ENCODE assay signal across 13 cellular contexts in genomic region chr18:48405108-48405507, GRCh38. TPM values are rescaled to one million over a fixed set of nuclear protein-coding genes. Genes with fewer than 3 reads are reported as not detected.
A peak's percentile ranks its signal among the peaks of the same experiment; 100 is the strongest.
DNase-seq lines count a peak whose midpoint lies in the region; ATAC-seq and TF ChIP-seq lines count a peak whose summit lies in the region.
"Had no signal": no experiment of that assay in that cellular context is flagged by ENCODE, and none has a peak within 500 bp of the region (broad histone marks: within the 10 kb centered on the region; RNA-seq: fewer than 3 reads in every experiment).

No MANE protein-coding gene starts in this region.

- peaks cover 47% of the 10 kb centered on the region for H3K27me3 ChIP-seq in foreskin keratinocyte
- H3K27me3 ChIP-seq: uterus had no signal

- H3K4me1 ChIP-seq in foreskin keratinocyte, result no peaks in the 10 kb centered on the region
- H3K4me1 ChIP-seq: uterus had no signal

- H3K27ac ChIP-seq in foreskin keratinocyte, result no peak overlapping the region
- H3K27ac ChIP-seq: uterus had no signal

- peak; percentile 19; the same call in 1 of the 3 replicates for ATAC-seq in SK-N-SH treated with all-trans-retinoic acid at 6 μM for 48 hours
- ATAC-seq in foreskin keratinocyte, result peak; percentile 68
- no peak for ATAC-seq in GM21529 (IDR thresholded peaks at IDR 0.05; ENCODE audit: unreplicated experiment)
- no peak for ATAC-seq in GM19467 (IDR thresholded peaks at IDR 0.05; ENCODE audit: unreplicated experiment)
- ATAC-seq: T-helper 17 cell had no signal

- DNase-seq in stimulated activated CD4-positive, alpha-beta T cell treated with anti-CD3 and anti-CD28 coated beads, Interleukin-15, amount 100 ng/mL, for 24 hours, result peak; percentile 10
- DNase-seq in stimulated activated CD4-positive, alpha-beta T cell treated with anti-CD3 and anti-CD28 coated beads, Interleukin-4, amount 100 ng/mL, for 4 hours, result no peak
- DNase-seq in foreskin keratinocyte, result peak; percentile 40 to 62
- DNase-seq in COLO668 (lab: John Stamatoyannopoulos, UW; ENCODE audit: unreplicated experiment), result no peak
- DNase-seq in NCI-H1436 (lab: John Stamatoyannopoulos, UW), result no peak
- DNase-seq: activated CD4-positive, alpha-beta T cell treated with anti-CD3 and anti-CD28 coated beads, Interleukin-2, amount 50 U/mL, for 4 hours; activated effector memory CD4-positive, alpha-beta T cell treated with anti-CD3 and anti-CD28 coated beads, Interleukin-2, amount 50 U/mL, for 16 hours; NCI-H2171 treated with DMSO at 0.1 percent for 48 hours; T-helper 17 cell; uterus had no signal

- no peak for TF ChIP-seq CTCF in foreskin keratinocyte (conservative IDR thresholded peaks at IDR 0.05)

TF ChIP-seq in SK-N-SH treated with all-trans-retinoic acid at 6 μM for 48 hours, 23 proteins besides CTCF, POLR2A, EP300 and RAD21:
- TF ChIP-seq TCF4 (CRISPR knock-in tag; IDR thresholded peaks at IDR 0.05; ENCODE audit: borderline replicate concordance), result no peak

RNA-seq across cellular contexts. Expression of gene ZBTB7C, which starts 4.1 kb away (rescaled TPM):
- total RNA-seq in foreskin keratinocyte, result under 0.01 and 0.07 TPM in 2 replicates
- polyA plus RNA-seq in foreskin keratinocyte, result 0.02 TPM in 2 replicates

Comparison
In these comparisons a context has a peak if more than half of its experiments do, and no peak if none do; other contexts are left out.
1. DNase-seq: peak in stimulated activated CD4-positive, alpha-beta T cell treated with anti-CD3 and anti-CD28 coated beads, Interleukin-15, amount 100 ng/mL, for 24 hours (single experiment) and foreskin keratinocyte (2 of 2); none in stimulated activated CD4-positive, alpha-beta T cell treated with anti-CD3 and anti-CD28 coated beads, Interleukin-4, amount 100 ng/mL, for 4 hours (0 of 2), COLO668 (single experiment) and NCI-H1436 (single experiment).
2. ATAC-seq: peak in SK-N-SH treated with all-trans-retinoic acid at 6 μM for 48 hours (single experiment) and foreskin keratinocyte (single experiment); none in GM21529 (single experiment) and GM19467 (single experiment).